Comparison of ENCODE assay signal across 14 cellular contexts in genomic region chr1:39167632-39168209, GRCh38. TPM values are rescaled to one million over a fixed set of nuclear protein-coding genes. Genes with fewer than 3 reads are reported as not detected.
A peak's percentile ranks its signal among the peaks of the same experiment; 100 is the strongest.
DNase-seq lines count a peak whose midpoint lies in the region; TF ChIP-seq lines count a peak whose summit lies in the region.
"Had no signal": no experiment of that assay in that cellular context is flagged by ENCODE, and none has a peak within 500 bp of the region (broad histone marks: within the 10 kb centered on the region; RNA-seq: fewer than 3 reads in every experiment).

No MANE protein-coding gene starts in this region.

- H3K36me3 Mint-ChIP-seq in H9 (ENCODE audit: insufficient read depth in 1 of 3, low read depth in 3 of 3), result no peaks in the 10 kb centered on the region

- H3K23me2 ChIP-seq in H9 (ENCODE audit: insufficient read length, low read depth, low read length, poor library complexity, severe bottlenecking), result no peaks in the 10 kb centered on the region

- H3K4ac ChIP-seq in H9 (ENCODE audit: low read depth, low read length), result no peak overlapping the region
- no peak overlapping the region for H3K4ac ChIP-seq in trophoblast cell (ENCODE audit: low read depth, low read length)

- H3K27ac Mint-ChIP-seq in H9, result peak overlapping the region; percentile 23 to 78 (median 64); a peak in 5 of 7 replicates
- H3K27ac Mint-ChIP-seq: activated CD4-positive, alpha-beta T cell treated with anti-CD3 and anti-CD28 coated beads, Interleukin-2, amount 10 ng/mL, durations not matched to agents 24 days and 14 days; stimulated activated naive CD8-positive, alpha-beta T cell treated with anti-CD3 and anti-CD28 coated beads, Interleukin-15, Interleukin-2, amounts not matched to agents 100 ng/mL and 50 ng/mL, for 24 hours had no signal

- no peak overlapping the region for H3K14ac ChIP-seq in H9 (ENCODE audit: insufficient read depth, low read length)
- H3K14ac ChIP-seq in trophoblast cell (ENCODE audit: low read length), result no peak overlapping the region

- H2BK12ac ChIP-seq in H9 (ENCODE audit: insufficient read length, low read depth, low read length) (no peak overlapping the region), trophoblast cell (ENCODE audit: low read length) (no peak overlapping the region)

- no peak overlapping the region for H4K5ac ChIP-seq in H9 (ENCODE audit: insufficient read length, low read depth, low read length)

- H2BK20ac ChIP-seq in H9 (ENCODE audit: low read depth, low read length, poor library complexity, severe bottlenecking), result no peak overlapping the region

- no peak overlapping the region for H3K27ac ChIP-seq in H9 (ENCODE audit: insufficient read length, low read depth, low read length)
- H3K27ac ChIP-seq in RWPE1, result peak overlapping the region; percentile 73
- H3K27ac ChIP-seq in trophoblast cell (ENCODE audit: low read depth, low read length), result no peak overlapping the region
- no peak overlapping the region for H3K27ac ChIP-seq in suprapubic skin
- H3K27ac ChIP-seq: colonic mucosa, SJSA1 had no signal

- no peaks in the 10 kb centered on the region for H4K20me1 ChIP-seq in H9 (ENCODE audit: control insufficient read depth, insufficient read depth, insufficient read length)

- no peaks in the 10 kb centered on the region for H3K9me3 Mint-ChIP-seq in H9
- H3K9me3 Mint-ChIP-seq: activated CD4-positive, alpha-beta T cell treated with anti-CD3 and anti-CD28 coated beads, Interleukin-2, amount 10 ng/mL, durations not matched to agents 24 days and 14 days; stimulated activated naive CD8-positive, alpha-beta T cell treated with anti-CD3 and anti-CD28 coated beads, Interleukin-15, Interleukin-2, amounts not matched to agents 100 ng/mL and 50 ng/mL, for 24 hours had no signal

- H3K9me3 ChIP-seq in H9 (ENCODE audit: control insufficient read depth, low read depth, low read length), result no peaks in the 10 kb centered on the region
- H3K9me3 ChIP-seq in trophoblast cell (ENCODE audit: insufficient read depth, low read depth, low read length), result no peaks in the 10 kb centered on the region
- H3K9me3 ChIP-seq in suprapubic skin, result no peaks in the 10 kb centered on the region
- H3K9me3 ChIP-seq: colonic mucosa, SJSA1 had no signal

- H3K4me2 ChIP-seq in H9 (ENCODE audit: insufficient read depth, insufficient read length, low read length), result no peak overlapping the region
- H3K4me2 ChIP-seq in trophoblast cell (ENCODE audit: low read length), result no peak overlapping the region

- H2BK15ac ChIP-seq in H9 (ENCODE audit: low read depth, low read length), result no peak overlapping the region

- no peak overlapping the region for H3T11ph ChIP-seq in H9 (ENCODE audit: low read length)

- no peaks in the 10 kb centered on the region for H3K36me3 ChIP-seq in trophoblast cell (ENCODE audit: control insufficient read depth in 1 of 2, insufficient read depth in 2 of 2, low read length in 2 of 2)
- H3K36me3 ChIP-seq in suprapubic skin, result no peaks in the 10 kb centered on the region
- H3K36me3 ChIP-seq: colonic mucosa, SJSA1 had no signal

- H3K9ac ChIP-seq in H9 (ENCODE audit: extremely low read depth, insufficient read length, low read length) (no peak overlapping the region), trophoblast cell (ENCODE audit: low read length) (no peak overlapping the region)

- no CpG with 5 or more reads among the region's 5 CpGs for WGBS in H9 (ENCODE audit: extremely low coverage, insufficient read length, low lambda C conversion rate)
- no CpG with 5 or more reads among the region's 5 CpGs for WGBS in trophoblast cell (ENCODE audit: extremely low coverage, insufficient coverage, insufficient read length)
- WGBS in suprapubic skin, result 51% methylated on average over 5 of the region's 5 CpGs

- no peak for TF ChIP-seq EP300 in suprapubic skin (IDR thresholded peaks at IDR 0.05)

- H3K4me1 Mint-ChIP-seq in H9, result peaks cover 72 to 74% of the 10 kb centered on the region in 2 experiments

- no peak overlapping the region for H3K18ac ChIP-seq in H9 (ENCODE audit: insufficient read length, low read depth, low read length)
- H3K18ac ChIP-seq in trophoblast cell (ENCODE audit: low read length), result no peak overlapping the region

- H2AK5ac ChIP-seq in H9 (ENCODE audit: insufficient read length, low read length) (no peak overlapping the region), trophoblast cell (ENCODE audit: low read length) (no peak overlapping the region)

- CTCF ChIA-PET in RWPE1 (lab: Yijun Ruan, JAX), result no interaction called here

- TF ChIP-seq CTCF in H9 (conservative IDR thresholded peaks at IDR 0.05) (no peak), RWPE1 (conservative IDR thresholded peaks at IDR 0.05; ENCODE audit: low read depth) (no peak), suprapubic skin (IDR thresholded peaks at IDR 0.05) (no peak)

- H2BK120ac ChIP-seq in H9 (ENCODE audit: low read depth, low read length, poor library complexity, severe bottlenecking), result no peak overlapping the region
- no peak overlapping the region for H2BK120ac ChIP-seq in trophoblast cell (ENCODE audit: insufficient read depth, low read length, poor library complexity)

- no peak overlapping the region for H3K4me3 ChIP-seq in trophoblast cell (ENCODE audit: low read depth, low read length)
- no peak overlapping the region for H3K4me3 ChIP-seq in suprapubic skin
- H3K4me3 ChIP-seq: colonic mucosa, GM12878, SJSA1 had no signal

- H3K79me1 ChIP-seq in H9 (ENCODE audit: insufficient read depth, low read depth, low read length, poor library complexity, severe bottlenecking) (peaks cover 12% of the 10 kb centered on the region), trophoblast cell (ENCODE audit: low read length) (peaks cover 6% of the 10 kb centered on the region)

- TF ChIP-seq POLR2A in suprapubic skin (IDR thresholded peaks at IDR 0.05), result no peak

- no peak overlapping the region for H4K8ac ChIP-seq in H9 (replicated peaks; ENCODE audit: insufficient read length, low read depth, low read length)
- no peak overlapping the region for H4K8ac ChIP-seq in trophoblast cell (ENCODE audit: low read depth, low read length)

- H3K27me3 ChIP-seq in H9 (ENCODE audit: insufficient read depth, low read length) (no peaks in the 10 kb centered on the region), trophoblast cell (ENCODE audit: insufficient read depth, low read length) (no peaks in the 10 kb centered on the region), suprapubic skin (no peaks in the 10 kb centered on the region)
- H3K27me3 ChIP-seq: colonic mucosa, SJSA1 had no signal

- H3K79me2 ChIP-seq in H9 (ENCODE audit: insufficient read depth, low read length) (peaks cover 46% of the 10 kb centered on the region; the same call in 1 of the 2 replicates), trophoblast cell (ENCODE audit: control insufficient read depth, insufficient read depth, low read length, poor library complexity) (peaks cover 9% of the 10 kb centered on the region)

- H4K91ac ChIP-seq in H9 (ENCODE audit: insufficient read length, low read depth, low read length), result no peak overlapping the region
- no peak overlapping the region for H4K91ac ChIP-seq in trophoblast cell (ENCODE audit: low read depth, low read length)

- no peak overlapping the region for H2BK5ac ChIP-seq in H9 (ENCODE audit: insufficient read length, low read length)
- H2BK5ac ChIP-seq in trophoblast cell (ENCODE audit: low read depth, low read length, poor library complexity), result no peak overlapping the region

- no peak overlapping the region for H2AFZ ChIP-seq in H9 (ENCODE audit: low read length)
- H2AFZ ChIP-seq in trophoblast cell (ENCODE audit: insufficient read depth, low read length, poor library complexity), result no peak overlapping the region

- peaks cover 14% of the 10 kb centered on the region; the same call in 1 of the 2 replicates for H3K4me1 ChIP-seq in H9 (ENCODE audit: insufficient read depth, low read length)
- peaks cover 6 to 21% of the 10 kb centered on the region in 2 experiments for H3K4me1 ChIP-seq in trophoblast cell (ENCODE audit: control insufficient read depth in 1 of 2, insufficient read depth in 2 of 2, low read length in 2 of 2)
- H3K4me1 ChIP-seq in suprapubic skin, result peaks cover 43% of the 10 kb centered on the region
- H3K4me1 ChIP-seq: SJSA1 had no signal

- no peak overlapping the region for H4K12ac ChIP-seq in trophoblast cell (ENCODE audit: low read depth, low read length)

- no peak overlapping the region for H3K56ac ChIP-seq in H9 (ENCODE audit: insufficient read length, low read depth, low read length)

- H3K23ac ChIP-seq in H9 (ENCODE audit: insufficient read length, low read depth, low read length), result no peak overlapping the region
- no peak overlapping the region for H3K23ac ChIP-seq in trophoblast cell (ENCODE audit: low read length)

- POLR2A ChIA-PET in RWPE1 (lab: Yijun Ruan, JAX; ENCODE audit: low non-redundant PET), result interaction anchor here (0.6 to 1.0 kb wide), 3 partner anchors 9 to 95 kb away, joined by 3 to 4 read pairs (median 4); no protein-coding TSS in a partner anchor

- no peak overlapping the region for H3K4me3 Mint-ChIP-seq in H9
- H3K4me3 Mint-ChIP-seq: activated CD4-positive, alpha-beta T cell treated with anti-CD3 and anti-CD28 coated beads, Interleukin-2, amount 10 ng/mL, durations not matched to agents 24 days and 14 days; stimulated activated naive CD8-positive, alpha-beta T cell treated with anti-CD3 and anti-CD28 coated beads, Interleukin-15, Interleukin-2, amounts not matched to agents 100 ng/mL and 50 ng/mL, for 24 hours had no signal

- no peaks in the 10 kb centered on the region for H3K27me3 Mint-ChIP-seq in H9 (ENCODE audit: low read depth)
- H3K27me3 Mint-ChIP-seq: stimulated activated naive CD8-positive, alpha-beta T cell treated with anti-CD3 and anti-CD28 coated beads, Interleukin-15, Interleukin-2, amounts not matched to agents 100 ng/mL and 50 ng/mL, for 24 hours had no signal

- DNase-seq in H9 (no peak), RWPE1 (ENCODE audit: low spot score) (no peak), fibroblast of peridontal ligament (ENCODE audit: extremely low read depth) (peak; percentile 38), trophoblast cell (peak; percentile 62 to 88), suprapubic skin (ENCODE audit: low spot score in 2 of 2) (no peak), NCI-H446 (lab: John Stamatoyannopoulos, UW) (no peak), A172 (ENCODE audit: low spot score) (no peak)
- DNase-seq in activated CD4-positive, CD25-positive, alpha-beta regulatory T cell (lab: John Stamatoyannopoulos, UW), result no peak
- DNase-seq: activated CD4-positive, alpha-beta T cell treated with anti-CD3 and anti-CD28 coated beads, Interleukin-2, amount 10 ng/mL, durations not matched to agents 24 days and 14 days; colonic mucosa; NCI-H2171 had no signal

RNA-seq across cellular contexts. Expression of gene MACF1, which starts 36.8 kb away (rescaled TPM):
- total RNA-seq in H9 (2021) (172 and 190 TPM in 2 replicates), suprapubic skin (100 to 1,000 TPM; 421 to 942 (median 545) TPM)
- 51.7 and 53.8 TPM in 2 replicates for polyA plus RNA-seq in trophoblast cell (2013)
- 196 and 256 TPM in 2 replicates for total RNA-seq in A172 (2014; rRNA removed; shearing (Covaris generic))

Comparison
In these comparisons a context has a peak if more than half of its experiments do, and no peak if none do; other contexts are left out.
1. DNase-seq: peak in fibroblast of peridontal ligament (single experiment) and trophoblast cell (2 of 2); none in H9 (single experiment), RWPE1 (single experiment), suprapubic skin (0 of 2), activated CD4-positive, CD25-positive, alpha-beta regulatory T cell (0 of 4), NCI-H446 (0 of 2) and A172 (single experiment).